Comparison of ENCODE assay signal across 1 cellular context in the genomic region with DNA sequence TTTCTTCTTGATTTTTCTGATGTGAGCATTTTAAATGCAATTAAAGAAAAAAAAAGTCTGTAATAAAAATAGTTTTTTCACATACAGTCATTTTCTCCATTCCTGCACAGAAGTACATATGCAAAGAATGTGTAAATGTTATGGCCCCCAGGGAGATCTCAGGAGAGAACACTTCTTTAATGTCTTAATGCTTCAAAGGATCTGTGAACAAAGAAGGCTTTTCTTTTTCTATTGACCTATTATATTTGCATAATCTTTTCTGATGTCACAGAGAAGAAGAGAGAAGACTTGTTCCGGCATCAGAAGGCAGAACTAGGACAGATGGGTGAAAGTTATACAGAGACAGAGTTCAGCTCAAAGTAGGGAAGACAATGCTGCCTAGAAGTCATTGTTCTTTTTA.
TF ChIP-seq lines count a peak whose summit lies in the region.

No MANE protein-coding gene starts in this region.

TF ChIP-seq in H1, 55 proteins besides CTCF, POLR2A, EP300 and RAD21 (continued from another document):
- TF ChIP-seq CHD2 (IDR thresholded peaks at IDR 0.05; ENCODE audit: low read length), result no peak
- TF ChIP-seq SRF (IDR thresholded peaks at IDR 0.05; ENCODE audit: low read depth, low read length), result no peak
- TF ChIP-seq CEBPB (IDR thresholded peaks at IDR 0.05; ENCODE audit: low read depth, low read length), result no peak
TF ChIP-seq in H1: peak in this region for 0.
